In the genomic region with DNA sequence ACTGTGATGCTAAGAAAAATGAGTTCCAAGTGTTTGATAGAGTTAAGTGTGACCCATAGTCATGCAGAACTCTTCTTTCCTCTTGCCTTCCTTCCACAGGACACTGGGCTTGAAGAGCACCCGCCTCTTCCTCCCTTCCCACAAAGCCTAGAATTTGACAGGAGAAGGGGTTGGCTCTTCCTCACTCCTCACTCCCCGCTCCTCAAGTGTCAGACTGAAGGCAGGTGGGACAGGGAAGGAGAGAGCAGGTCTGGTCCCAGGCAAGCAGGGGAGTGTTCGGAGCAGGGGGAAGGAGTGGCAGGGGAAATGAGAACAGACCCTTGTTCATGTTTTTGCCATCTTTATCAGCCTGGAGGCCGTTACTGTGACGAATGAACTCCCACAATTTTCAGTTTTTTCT, we compare ENCODE assay signal across 1 cellular context.
TF ChIP-seq lines count a peak whose summit lies in the region.

No MANE protein-coding gene starts in this region.

TF ChIP-seq in SK-N-SH, 30 proteins besides CTCF, POLR2A, EP300 and RAD21 (continued from another document):
- no peak for TF ChIP-seq REST (IDR thresholded peaks at IDR 0.05; ENCODE audit: low read depth, low read length)
